In the genomic region with DNA sequence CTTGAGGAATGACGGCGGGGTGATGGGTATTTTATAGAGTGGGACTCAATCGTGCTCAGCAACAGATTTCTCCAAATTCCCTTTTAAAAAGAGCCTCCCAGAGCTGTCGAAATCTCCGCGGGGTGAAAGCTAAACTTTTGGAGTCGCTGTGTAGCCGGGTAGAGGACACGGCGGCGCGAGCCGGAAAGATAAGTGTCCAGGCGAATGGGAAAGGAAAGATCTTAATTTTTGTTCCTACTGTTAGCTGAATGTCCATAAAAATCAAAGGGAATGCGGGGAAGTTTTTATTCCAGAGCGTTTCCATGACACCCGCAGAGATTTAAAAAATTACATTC, we compare ENCODE assay signal across 7 cellular contexts. TPM values are rescaled to one million over a fixed set of nuclear protein-coding genes. Genes with fewer than 3 reads are reported as not detected.
DNase-seq lines count a peak whose midpoint lies in the region; ATAC-seq and TF ChIP-seq lines count a peak whose summit lies in the region.

No MANE protein-coding gene starts in this region.

- TF ChIP-seq EP300 in stomach (IDR thresholded peaks at IDR 0.05), result no peak

- no peak overlapping the region for H3K56ac ChIP-seq in IMR-90 (ENCODE audit: extremely low read depth, insufficient read depth, low read length)

- H4K91ac ChIP-seq in IMR-90 (ENCODE audit: insufficient read depth, low read depth, low read length), result no peak overlapping the region

- H2AK5ac ChIP-seq in IMR-90 (ENCODE audit: low read depth, low read length), result no peak overlapping the region

- BruUV-seq in IMR-90 (replicated peaks; lab: Mats Ljungman, UMichigan), result no TSS peak

- intact Hi-C loops in IMR-90 (cut with micrococcal nuclease) (loop anchor here (5.0 kb wide), 1 partner anchor 529 kb away; a partner anchor contains a TSS), body of pancreas (cut with DNase I) (loop anchor here (10.0 kb wide), 1 partner anchor 602 kb away; no protein-coding TSS in a partner anchor), stomach (cut with DNase I; ENCODE audit: low total_unique reads) (loop anchor here (10.0 kb wide), 1 partner anchor 602 kb away; no protein-coding TSS in a partner anchor)

- H4K8ac ChIP-seq in IMR-90 (ENCODE audit: low read depth in 2 of 2, low read length in 2 of 2), result no peak overlapping the region

- H3K9me1 ChIP-seq in IMR-90 (ENCODE audit: insufficient read depth, low read length), result no peaks in the 10 kb centered on the region

- H4K5ac ChIP-seq in IMR-90 (ENCODE audit: low read depth, low read length), result no peak overlapping the region

- H2BK20ac ChIP-seq in IMR-90 (ENCODE audit: low read depth, low read length), result no peak overlapping the region

- H2BK120ac ChIP-seq in IMR-90 (ENCODE audit: low read depth, low read length), result no peak overlapping the region

- no peak overlapping the region for H2BK5ac ChIP-seq in IMR-90 (ENCODE audit: low read depth, low read length, poor library complexity, severe bottlenecking)

- DNase-seq in IMR-90 (no peak), body of pancreas (no peak), left lobe of liver (ENCODE audit: low spot score) (no peak), stomach (no peak), SW 1271 (lab: John Stamatoyannopoulos, UW) (no peak), NCI-H2227 (lab: John Stamatoyannopoulos, UW; ENCODE audit: unreplicated experiment) (no peak)

- H3K4me3 ChIP-seq in IMR-90 (ENCODE audit: insufficient read depth, low read depth, low read length), result peak overlapping the region; percentile 39
- peak overlapping the region; percentile 53 to 68 for H3K4me3 ChIP-seq in body of pancreas
- H3K4me3 ChIP-seq in stomach, result peak overlapping the region; percentile 54 to 68 (median 60)

- H3K4me2 ChIP-seq in IMR-90 (ENCODE audit: low read depth, low read length), result peak overlapping the region; percentile 95

- no peak overlapping the region for H2BK15ac ChIP-seq in IMR-90 (ENCODE audit: low read depth, low read length)

- no peak overlapping the region for H3K18ac ChIP-seq in IMR-90 (ENCODE audit: low read depth, low read length)

- no peak overlapping the region for H3K27ac ChIP-seq in IMR-90 (ENCODE audit: insufficient read depth, low read length)
- H3K27ac ChIP-seq in body of pancreas, result no peak overlapping the region
- H3K27ac ChIP-seq in stomach, result peak overlapping the region in 2 of 5 donors; percentile 28 to 46

- peak; percentile 22 for ATAC-seq in IMR-90 (ENCODE audit: low read depth)
- ATAC-seq in body of pancreas, result peak; percentile 27
- ATAC-seq in left lobe of liver, result peak; percentile 53
- no peak for ATAC-seq in HG02571 (IDR thresholded peaks at IDR 0.05; ENCODE audit: unreplicated experiment)

- no peaks in the 10 kb centered on the region for H3K79me1 ChIP-seq in IMR-90 (ENCODE audit: low read depth in 1 of 2, low read length in 2 of 2)

- CTCF ChIA-PET in IMR-90 (lab: Yijun Ruan, JAX), result interaction anchor here (0.5 to 2.1 kb wide), 10 partner anchors 9 to 615 kb away, joined by 3 to 13 read pairs (median 3); a partner anchor contains a TSS

- H3K27me3 ChIP-seq in IMR-90 (ENCODE audit: control insufficient read depth, insufficient read depth, low read length), result peaks cover 62% of the 10 kb centered on the region
- peaks cover 0 to 16% of the 10 kb centered on the region in 2 donors for H3K27me3 ChIP-seq in body of pancreas
- peaks cover 7 to 67% (median 44%) of the 10 kb centered on the region in 3 donors for H3K27me3 ChIP-seq in stomach

- H3K9me3 ChIP-seq in IMR-90 (ENCODE audit: control insufficient read depth, insufficient read depth, low read length) (no peaks in the 10 kb centered on the region), body of pancreas (no peaks in the 10 kb centered on the region), stomach (no peaks in the 10 kb centered on the region)

- POLR2A ChIA-PET in IMR-90 (lab: Charles Lee; ENCODE audit: unreplicated experiment), result no interaction called here

- no peak overlapping the region for H2AK9ac ChIP-seq in IMR-90 (replicated peaks; ENCODE audit: low read depth, low read length, poor library complexity)

- H3K23ac ChIP-seq in IMR-90 (ENCODE audit: low read depth, low read length), result no peak overlapping the region

- H2AFZ ChIP-seq in IMR-90 (replicated peaks; ENCODE audit: low read length, poor library complexity), result peak overlapping the region; percentile 75

- H3K4me1 ChIP-seq in IMR-90 (ENCODE audit: control insufficient read depth, insufficient read depth, low read length) (peaks cover 6% of the 10 kb centered on the region; the same call in 1 of the 2 replicates), body of pancreas (peaks cover 29% of the 10 kb centered on the region), stomach (peaks cover 24 to 40% (median 33%) of the 10 kb centered on the region in 4 donors)

- dilution Hi-C loops in IMR-90 (cut with HindIII; ENCODE audit: low sequenced_read_pairs, unreplicated experiment), result no loop called here

- no peak for TF ChIP-seq CTCF in IMR-90 (conservative IDR thresholded peaks at IDR 0.05; ENCODE audit: low read depth, low read length)
- TF ChIP-seq CTCF in body of pancreas (IDR thresholded peaks at IDR 0.05), result no peak
- no peak for TF ChIP-seq CTCF in stomach (IDR thresholded peaks at IDR 0.05)

- in situ Hi-C loops in IMR-90 (cut with MboI; ENCODE audit: low sequenced_read_pairs), result loop anchor here (5.0 kb wide), 1 partner anchor 609 kb away; no protein-coding TSS in a partner anchor

- no peaks in the 10 kb centered on the region for H4K20me1 ChIP-seq in IMR-90 (ENCODE audit: insufficient read depth, low read length)

- H3K36me3 ChIP-seq in IMR-90 (ENCODE audit: control insufficient read depth, insufficient read depth, low read length) (no peaks in the 10 kb centered on the region), body of pancreas (replicated peaks in 1 of 2; ENCODE audit: insufficient read depth in 1 of 2, low read depth in 2 of 2) (no peaks in the 10 kb centered on the region), stomach (no peaks in the 10 kb centered on the region)

- no peak overlapping the region for H3K14ac ChIP-seq in IMR-90 (replicated peaks; ENCODE audit: low read depth, low read length)

- TF ChIP-seq RAD21 in IMR-90 (IDR thresholded peaks at IDR 0.05; ENCODE audit: low read length), result no peak

- TF ChIP-seq POLR2A in IMR-90 (IDR thresholded peaks at IDR 0.05; ENCODE audit: low read depth, low read length), result no peak
- TF ChIP-seq POLR2A in body of pancreas (IDR thresholded peaks at IDR 0.05), result no peak
- TF ChIP-seq POLR2A in stomach (IDR thresholded peaks at IDR 0.05), result no peak

- H3K4ac ChIP-seq in IMR-90 (ENCODE audit: low read depth, low read length), result no peak overlapping the region

- no peak overlapping the region for H3K9ac ChIP-seq in IMR-90 (ENCODE audit: low read depth, low read length)

- WGBS in IMR-90 (ENCODE audit: extremely low coverage in 2 of 2, insufficient read length in 1 of 2), 2 experiments, result no CpG with 5 or more reads among the region's 17 CpGs
- 2% methylated on average over 17 of the region's 17 CpGs for WGBS in body of pancreas, 2 donors
- 1 to 2% (median 1%) methylated on average over 17 of the region's 17 CpGs for WGBS in stomach, 5 donors

TF ChIP-seq in IMR-90, 13 proteins besides CTCF, POLR2A, EP300 and RAD21:
- TF ChIP-seq MAZ (IDR thresholded peaks at IDR 0.05; ENCODE audit: borderline replicate concordance, low read depth, low read length), result no peak
- no peak for TF ChIP-seq NFE2L2 (IDR thresholded peaks at IDR 0.05; ENCODE audit: low read depth, low read length)
- TF ChIP-seq, protein P1, sequence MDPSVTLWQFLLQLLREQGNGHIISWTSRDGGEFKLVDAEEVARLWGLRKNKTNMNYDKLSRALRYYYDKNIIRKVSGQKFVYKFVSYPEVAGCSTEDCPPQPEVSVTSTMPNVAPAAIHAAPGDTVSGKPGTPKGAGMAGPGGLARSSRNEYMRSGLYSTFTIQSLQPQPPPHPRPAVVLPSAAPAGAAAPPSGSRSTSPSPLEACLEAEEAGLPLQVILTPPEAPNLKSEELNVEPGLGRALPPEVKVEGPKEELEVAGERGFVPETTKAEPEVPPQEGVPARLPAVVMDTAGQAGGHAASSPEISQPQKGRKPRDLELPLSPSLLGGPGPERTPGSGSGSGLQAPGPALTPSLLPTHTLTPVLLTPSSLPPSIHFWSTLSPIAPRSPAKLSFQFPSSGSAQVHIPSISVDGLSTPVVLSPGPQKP (IDR thresholded peaks at IDR 0.05; ENCODE audit: borderline replicate concordance, low read depth, low read length), result no peak
- no peak for TF ChIP-seq RFX5 (IDR thresholded peaks at IDR 0.05; ENCODE audit: low read depth, low read length)
- TF ChIP-seq SMC3 (IDR thresholded peaks at IDR 0.05; ENCODE audit: low read depth, low read length), result no peak
- TF ChIP-seq MXI1 (IDR thresholded peaks at IDR 0.05; ENCODE audit: borderline replicate concordance, low read depth, low read length), result no peak
- TF ChIP-seq BHLHE40 (IDR thresholded peaks at IDR 0.05; ENCODE audit: low read depth, low read length), result no peak
- TF ChIP-seq, protein P2, sequence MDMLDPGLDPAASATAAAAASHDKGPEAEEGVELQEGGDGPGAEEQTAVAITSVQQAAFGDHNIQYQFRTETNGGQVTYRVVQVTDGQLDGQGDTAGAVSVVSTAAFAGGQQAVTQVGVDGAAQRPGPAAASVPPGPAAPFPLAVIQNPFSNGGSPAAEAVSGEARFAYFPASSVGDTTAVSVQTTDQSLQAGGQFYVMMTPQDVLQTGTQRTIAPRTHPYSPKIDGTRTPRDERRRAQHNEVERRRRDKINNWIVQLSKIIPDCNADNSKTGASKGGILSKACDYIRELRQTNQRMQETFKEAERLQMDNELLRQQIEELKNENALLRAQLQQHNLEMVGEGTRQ (IDR thresholded peaks at IDR 0.05; ENCODE audit: low read depth, low read length), result no peak
- TF ChIP-seq CEBPB (IDR thresholded peaks at IDR 0.05; ENCODE audit: low read depth, low read length), result no peak

RNA-seq across cellular contexts. Expression of a gene that starts 9.1 kb away (rescaled TPM):
- total RNA-seq in IMR-90 (2012; rRNA removed) (not detected in 2 replicates), body of pancreas (under 1 TPM in 1 of 2 donors, not detected in 1; 0.52 TPM), left lobe of liver (0.08 TPM), stomach (under 1 TPM in 2 of 5 donors, not detected in 3; 0.55 to 0.58 TPM)
- polyA plus RNA-seq in IMR-90 (2012; rRNA removed) (not detected in 2 replicates), stomach (under 1 TPM in 2 of 3 donors, not detected in 1; 0.10 to 0.12 TPM)
- not detected in 2 replicates for polyA plus RNA-seq in IMR-90 (2012; cell fraction: cytosol; rRNA removed)
- polyA plus RNA-seq in IMR-90 (2012; cell fraction: nucleus; rRNA removed; ENCODE audit: low replicate concordance), result not detected in 2 replicates
